8 cellular contexts compared by ENCODE assay signal in the genomic region with DNA sequence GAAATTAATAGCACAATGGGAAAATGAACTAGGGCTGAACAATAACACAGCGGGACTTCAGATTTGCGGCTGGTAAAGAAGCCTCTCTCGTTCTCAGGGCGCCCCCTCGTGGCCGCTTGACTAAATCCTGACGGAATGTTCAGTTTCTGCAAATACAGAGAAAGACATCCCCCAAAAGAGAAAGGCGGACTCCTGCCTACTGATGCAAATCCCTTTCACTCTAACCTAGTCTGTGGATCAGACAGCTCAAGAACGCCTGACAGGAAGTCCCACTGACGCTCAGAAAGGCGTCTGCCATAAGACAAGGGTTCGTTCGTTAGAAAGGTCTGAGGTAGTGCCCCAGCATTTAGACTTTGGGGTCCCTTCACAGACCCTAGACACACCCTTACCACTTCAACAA. TPM values are rescaled to one million over a fixed set of nuclear protein-coding genes. Genes with fewer than 3 reads are reported as not detected.
DNase-seq lines count a peak whose midpoint lies in the region; ATAC-seq, FAIRE-seq and TF ChIP-seq lines count a peak whose summit lies in the region.

No MANE protein-coding gene starts in this region.

- no peak for TF ChIP-seq EP300 in H1 (IDR thresholded peaks at IDR 0.05; ENCODE audit: borderline replicate concordance in 1 of 2, low read depth in 2 of 2, low read length in 2 of 2)

- H4K5ac ChIP-seq in H1 (ENCODE audit: insufficient read length, low read depth, low read length), result no peak overlapping the region

- H3K9me3 Mint-ChIP-seq in HFFc6, result no peaks in the 10 kb centered on the region

- TF ChIP-seq RAD21 in H1 (IDR thresholded peaks at IDR 0.05 in 1 of 2, conservative IDR thresholded peaks at IDR 0.05 in 1 of 2; ENCODE audit: low read depth in 2 of 2, low read length in 2 of 2), result peak; percentile 95 to 97

- DNase-seq in C1 segment of cervical spinal cord (lab: John Stamatoyannopoulos, UW) (peak; percentile 24 to 89 (median 80)), HFFc6 (peak; percentile 81), NCI-H774 (lab: John Stamatoyannopoulos, UW) (peak; percentile 90), H1 (ENCODE audit: low read depth in 1 of 2, low spot score in 2 of 2) (peak; percentile 79 to 96), mesenchymal stem cell (peak; percentile 87)
- peak; percentile 39 to 62 for DNase-seq in activated CD8-positive, alpha-beta memory T cell treated with anti-CD3 and anti-CD28 coated beads for 1 hour (ENCODE audit: extremely low read depth in 1 of 2, low read depth in 1 of 2)
- peak; percentile 45 to 75 (median 74) for DNase-seq in stimulated activated CD4-positive, alpha-beta T cell treated with anti-CD3 and anti-CD28 coated beads, TNF-alpha, amount 100 ng/mL, for 48 hours (ENCODE audit: low read depth in 3 of 3)

- H2BK15ac ChIP-seq in H1 (ENCODE audit: low read length), result no peak overlapping the region
- H2BK15ac ChIP-seq in mesenchymal stem cell (ENCODE audit: low read depth, poor library complexity, severe bottlenecking), result no peak overlapping the region

- H3K9me3 ChIP-seq in H1 (ENCODE audit: insufficient read depth in 2 of 2, low read depth in 1 of 2, low read length in 1 of 2) (no peaks in the 10 kb centered on the region), mesenchymal stem cell (ENCODE audit: control insufficient read depth, low read length) (no peaks in the 10 kb centered on the region)

- no peak overlapping the region for H3K27ac ChIP-seq in H1 (ENCODE audit: low read depth, low read length)
- peak overlapping the region; percentile 97 for H3K27ac ChIP-seq in mesenchymal stem cell (ENCODE audit: low read length, poor library complexity, severe bottlenecking)

- TF ChIP-seq CTCF in HFFc6 (IDR thresholded peaks at IDR 0.05) (peak; percentile 97), H1 (IDR thresholded peaks at IDR 0.05; ENCODE audit: control extremely low read depth in 1 of 3, insufficient read depth in 1 of 3, low read depth in 1 of 3, low read length in 3 of 3) (peak; percentile 50 to 73 (median 70))

- H2AFZ ChIP-seq in H1 (ENCODE audit: low read length) (no peak overlapping the region), mesenchymal stem cell (ENCODE audit: low read depth, low read length) (peak overlapping the region; percentile 2)

- H3K36me3 Mint-ChIP-seq in HFFc6 (ENCODE audit: low read depth), result peaks cover 19% of the 10 kb centered on the region

- no peak overlapping the region for H3K23ac ChIP-seq in H1 (ENCODE audit: insufficient read length)
- no peak overlapping the region for H3K23ac ChIP-seq in mesenchymal stem cell (ENCODE audit: low read length in 2 of 2)

- no peaks in the 10 kb centered on the region for H4K20me1 ChIP-seq in H1 (replicated peaks in 1 of 2; ENCODE audit: control insufficient read depth in 1 of 2, insufficient read depth in 2 of 2, low read length in 2 of 2)

- peaks cover 0 to 7% (median 0%) of the 10 kb centered on the region in 4 experiments; a peak in 1 of 7 replicates for H3K27me3 ChIP-seq in H1 (replicated peaks in 1 of 4; ENCODE audit: control insufficient read depth in 3 of 4, extremely low read depth in 1 of 4, insufficient read depth in 3 of 4, low read length in 3 of 4)
- H3K27me3 ChIP-seq in mesenchymal stem cell (ENCODE audit: control insufficient read depth in 1 of 2, insufficient read depth in 1 of 2, low read length in 2 of 2), result no peaks in the 10 kb centered on the region

- H2BK5ac ChIP-seq in H1 (ENCODE audit: low read depth, low read length), result peak overlapping the region; percentile 69; the same call in 1 of the 2 replicates
- H2BK5ac ChIP-seq in mesenchymal stem cell (ENCODE audit: low read depth, low read length, poor library complexity, severe bottlenecking), result peak overlapping the region; percentile 87

- H3K79me1 ChIP-seq in H1 (ENCODE audit: low read depth, low read length) (peaks cover 7% of the 10 kb centered on the region; the same call in 1 of the 2 replicates), mesenchymal stem cell (replicated peaks; ENCODE audit: low read length, poor library complexity, severe bottlenecking) (peaks cover 9% of the 10 kb centered on the region)

- peaks cover 78% of the 10 kb centered on the region for H3K4me1 Mint-ChIP-seq in HFFc6 (ENCODE audit: low read depth)

- no peaks in the 10 kb centered on the region for H3K36me3 ChIP-seq in H1 (ENCODE audit: control insufficient read depth in 2 of 4, insufficient read depth in 4 of 4, low read length in 3 of 4)
- peaks cover 0 to 4% of the 10 kb centered on the region in 2 experiments for H3K36me3 ChIP-seq in mesenchymal stem cell (ENCODE audit: control insufficient read depth in 1 of 2, insufficient read depth in 2 of 2, low read depth in 1 of 2, low read length in 2 of 2)

- no peak overlapping the region for H3K56ac ChIP-seq in H1 (replicated peaks; ENCODE audit: insufficient read length, low read depth, low read length)

- H3K4me3 Mint-ChIP-seq in HFFc6, result peak overlapping the region; percentile 97

- H3K27me3 Mint-ChIP-seq in HFFc6 (ENCODE audit: insufficient read depth), result no peaks in the 10 kb centered on the region; the same call in 1 of the 2 replicates

- H3K18ac ChIP-seq in H1 (ENCODE audit: extremely low read depth, low read length) (0 out of 2 replicates have a peak overlapping the region, but pooled peaks have one; percentile 17), mesenchymal stem cell (ENCODE audit: low read depth in 1 of 2, low read length in 2 of 2) (peak overlapping the region in 1 of 2 experiments; percentile 37)

- H4K8ac ChIP-seq in H1 (ENCODE audit: extremely low read depth, insufficient read depth, low read length), result no peak overlapping the region
- H4K8ac ChIP-seq in mesenchymal stem cell (ENCODE audit: low read length), result peak overlapping the region; percentile 35

- no peak overlapping the region for H3K9ac ChIP-seq in H1 (replicated peaks in 1 of 4; ENCODE audit: extremely low read depth in 1 of 4, low read depth in 3 of 4, low read length in 3 of 4)
- H3K9ac ChIP-seq in mesenchymal stem cell (ENCODE audit: low read length), result peak overlapping the region; percentile 70

- POLR2A ChIA-PET in H1 (lab: Charles Lee; ENCODE audit: partially characterized antibody), result interaction anchor here (0.6 to 1.2 kb wide), 6 partner anchors 12 to 657 kb away, joined by 3 to 5 read pairs (median 3); no protein-coding TSS in a partner anchor

- H4K91ac ChIP-seq in H1 (replicated peaks; ENCODE audit: insufficient read length, low read length), result no peak overlapping the region
- H4K91ac ChIP-seq in mesenchymal stem cell (ENCODE audit: low read length), result no peak overlapping the region

- peak overlapping the region; percentile 50 for H3K27ac Mint-ChIP-seq in HFFc6

- CTCF ChIA-PET in H1 (lab: Charles Lee; ENCODE audit: partially characterized antibody), result interaction anchor here (0.6 to 6.5 kb wide), 42 partner anchors 8 to 719 kb away, joined by 3 to 79 read pairs (median 4); no protein-coding TSS in a partner anchor

- H2BK12ac ChIP-seq in H1 (ENCODE audit: low read depth, low read length), result peak overlapping the region; percentile 89; the same call in 1 of the 2 replicates
- H2BK12ac ChIP-seq in mesenchymal stem cell (ENCODE audit: low read length in 2 of 2), result peak overlapping the region; percentile 28 to 81

- peaks cover 32 to 59% (median 42%) of the 10 kb centered on the region in 4 experiments for H3K4me1 ChIP-seq in H1 (replicated peaks in 1 of 4; ENCODE audit: control insufficient read depth in 3 of 4, insufficient read depth in 4 of 4, low read length in 3 of 4)
- H3K4me1 ChIP-seq in mesenchymal stem cell (ENCODE audit: control insufficient read depth, insufficient read depth, low read depth, low read length), result peaks cover 28% of the 10 kb centered on the region

- no peak overlapping the region for H2AK5ac ChIP-seq in H1 (ENCODE audit: low read depth, low read length)
- peak overlapping the region; percentile 20 for H2AK5ac ChIP-seq in mesenchymal stem cell (ENCODE audit: low read length, severe bottlenecking)

- peak overlapping the region in 3 of 4 experiments; percentile 14 to 78 (median 29); a peak in 5 of 8 replicates for H3K4me3 ChIP-seq in H1 (ENCODE audit: extremely low read depth in 1 of 4, insufficient read depth in 2 of 4, low read depth in 3 of 4, low read length in 4 of 4)
- H3K4me3 ChIP-seq in mesenchymal stem cell (ENCODE audit: insufficient read depth in 1 of 2, low read depth in 1 of 2, low read length in 2 of 2), result peak overlapping the region in 1 of 2 experiments; percentile 83

- H2BK20ac ChIP-seq in H1 (ENCODE audit: low read length), result no peak overlapping the region

- peak; percentile 48 for FAIRE-seq in H1 (lab: Jason Lieb, UNC)

- peak in 1 of 2 experiments; percentile 41; a peak in 1 of 3 replicates for TF ChIP-seq POLR2A in H1 (IDR thresholded peaks at IDR 0.05; ENCODE audit: control extremely low read depth in 1 of 2, low read depth in 2 of 2, low read length in 2 of 2)

- 3% methylated on average over 13 of the region's 13 CpGs; no CpG with 5 or more reads in 1 of the 2 experiments for WGBS in H1 (ENCODE audit: extremely low coverage in 1 of 2, insufficient coverage in 1 of 2, insufficient read length in 1 of 2, insufficient replicate concordance in 2 of 2, low coverage in 1 of 2, low lambda C conversion rate in 2 of 2, missing lambda C conversion rate in 1 of 2), 2 experiments
- 0% methylated on average over 13 of the region's 13 CpGs for WGBS in mesenchymal stem cell

- H3K23me2 ChIP-seq in H1 (ENCODE audit: low read depth, low read length), result peaks cover 16% of the 10 kb centered on the region

- H2BK120ac ChIP-seq in H1 (replicated peaks; ENCODE audit: low read depth, low read length), result no peak overlapping the region
- H2BK120ac ChIP-seq in mesenchymal stem cell (ENCODE audit: low read depth, low read length), result no peak overlapping the region

- peak overlapping the region; percentile 66 to 87 for H3K4me2 ChIP-seq in H1 (ENCODE audit: insufficient read depth in 1 of 2, low read depth in 2 of 2, low read length in 2 of 2)
- H3K4me2 ChIP-seq in mesenchymal stem cell (ENCODE audit: low read length, poor library complexity, severe bottlenecking), result peak overlapping the region; percentile 75

- H3K14ac ChIP-seq in H1 (ENCODE audit: insufficient read length) (no peak overlapping the region), mesenchymal stem cell (ENCODE audit: low read length in 2 of 2) (peak overlapping the region in 1 of 2 experiments; percentile 68)

- H3K4ac ChIP-seq in H1 (replicated peaks; ENCODE audit: insufficient read length, low read depth, low read length) (no peak overlapping the region), mesenchymal stem cell (ENCODE audit: low read depth in 1 of 2, low read length in 2 of 2) (peak overlapping the region in 1 of 2 experiments; percentile 6)

- H3K79me2 ChIP-seq in H1 (ENCODE audit: control insufficient read depth in 1 of 2, insufficient read depth in 2 of 2, low read length in 2 of 2), result peaks cover 0 to 81% of the 10 kb centered on the region in 2 experiments; a peak in 2 of 4 replicates

- ATAC-seq in GM21447 (IDR thresholded peaks at IDR 0.05; ENCODE audit: unreplicated experiment), result no peak

RNA-seq across cellular contexts. Expression of a gene that starts 2.5 kb away (rescaled TPM):
- total RNA-seq in HFFc6 (2021; fragmentation: NEBNext Ultra II Directional; extraction: Animal tissue kit (Norgen Biotek cat#: 25700)), result 10 to 100 TPM; 11.0 to 37.3 (median 14.1) TPM
- 18.2 and 18.9 TPM in 2 replicates for total RNA-seq in H1 (2021; fragmentation: NEBNext Ultra II Directional; extraction: Animal tissue kit (Norgen Biotek cat#: 25700))
- 6.7 and 7.7 TPM in 2 replicates for polyA plus RNA-seq in H1 (2011; rRNA removed)
- 7.7 TPM for polyA plus RNA-seq in H1 (2011; cell fraction: cytosol; rRNA removed)
- polyA plus RNA-seq in H1 (2011; cell fraction: nucleus; rRNA removed), result 13.5 TPM
- 6.6 to 13.0 TPM (median 9.9 TPM) in 4 replicates for polyA plus RNA-seq in H1 (2012, experiment 1 of 2)
- polyA plus RNA-seq in H1 (2012, experiment 2 of 2), result 4.0 TPM
- polyA plus RNA-seq in H1 (2013, experiment 1 of 2), result 6.9 TPM
- 6.9 TPM for polyA plus RNA-seq in H1 (2013, experiment 2 of 2)
- 21.4 and 22.7 TPM in 2 replicates for polyA minus RNA-seq in H1 (2011; rRNA and poly(A)+ RNA removed)
- polyA minus RNA-seq in H1 (2011; cell fraction: cytosol; rRNA and poly(A)+ RNA removed), result 12.1 TPM
- 14.6 TPM for polyA minus RNA-seq in H1 (2011; cell fraction: nucleus; rRNA and poly(A)+ RNA removed)
- polyA plus RNA-seq in mesenchymal stem cell (2013, experiment 1 of 2), result 8.2 TPM
- 7.9 TPM for polyA plus RNA-seq in mesenchymal stem cell (2013, experiment 2 of 2)
